ENCODE assay signal across 20 cellular contexts in genomic region chr5:134769206-134769605, GRCh38. TPM values are rescaled to one million over a fixed set of nuclear protein-coding genes. Genes with fewer than 3 reads are reported as not detected.
A peak's percentile ranks its signal among the peaks of the same experiment; 100 is the strongest.
DNase-seq lines count a peak whose midpoint lies in the region; TF ChIP-seq lines count a peak whose summit lies in the region.
"Had no signal": no experiment of that assay in that cellular context is flagged by ENCODE, and none has a peak within 500 bp of the region (broad histone marks: within the 10 kb centered on the region; RNA-seq: fewer than 3 reads in every experiment).

No MANE protein-coding gene starts in this region.

- no peak overlapping the region for H3K4me3 ChIP-seq in Caco-2 (ENCODE audit: low read depth, low read length)
- no peak overlapping the region for H3K4me3 ChIP-seq in brain microvascular endothelial cell (ENCODE audit: low read depth, low read length)
- H3K4me3 ChIP-seq in foreskin fibroblast (ENCODE audit: low read depth in 1 of 2, low read length in 2 of 2) = no peak overlapping the region
- H3K4me3 ChIP-seq: colonic mucosa, stomach had no signal

- peaks cover 90% of the 10 kb centered on the region for H3K36me3 Mint-ChIP-seq in Caco-2 (ENCODE audit: insufficient read depth, unreplicated experiment)

- CTCF ChIA-PET in Caco-2 (lab: Charles Lee) = interaction anchor here (0.6 to 0.7 kb wide), 3 partner anchors 10 to 65 kb away, joined by 3 to 8 read pairs (median 6); partner anchors contain the start of gene DDX46

- H3K27me3 ChIP-seq in Caco-2 (replicated peaks; ENCODE audit: control insufficient read depth, insufficient read depth, low read length) = no peaks in the 10 kb centered on the region
- H3K27me3 ChIP-seq in brain microvascular endothelial cell (replicated peaks) = no peaks in the 10 kb centered on the region
- H3K27me3 ChIP-seq: colonic mucosa, stomach had no signal

- no peak overlapping the region for H3K4me3 Mint-ChIP-seq in Caco-2 (ENCODE audit: unreplicated experiment)
- H3K4me3 Mint-ChIP-seq: CD8-positive, alpha-beta memory T cell had no signal

- no peaks in the 10 kb centered on the region for H3K9me3 Mint-ChIP-seq in Caco-2 (ENCODE audit: unreplicated experiment)
- H3K9me3 Mint-ChIP-seq: CD8-positive, alpha-beta memory T cell had no signal

- no peaks in the 10 kb centered on the region for H3K27me3 Mint-ChIP-seq in Caco-2 (ENCODE audit: insufficient read depth, unreplicated experiment)
- H3K27me3 Mint-ChIP-seq: CD8-positive, alpha-beta memory T cell had no signal

- no peaks in the 10 kb centered on the region for H3K4me1 ChIP-seq in Caco-2
- H3K4me1 ChIP-seq: colonic mucosa, stomach had no signal

- POLR2A ChIA-PET in Caco-2 (lab: Charles Lee) = interaction anchor here (0.7 to 1.0 kb wide), 2 partner anchors 11 to 82 kb away, joined by 5 to 7 read pairs; partner anchors contain the start of gene DDX46

- TF ChIP-seq CTCF in Caco-2 (IDR thresholded peaks at IDR 0.05; ENCODE audit: insufficient read depth in 1 of 2, low read depth in 1 of 2, low read length in 1 of 2, severe bottlenecking in 1 of 2, unreplicated experiment in 1 of 2) (no peak), brain microvascular endothelial cell (IDR thresholded peaks at IDR 0.05; ENCODE audit: low read depth, low read length, missing control alignments) (no peak), foreskin fibroblast (IDR thresholded peaks at IDR 0.05; ENCODE audit: low read depth, low read length) (no peak)

- DNase-seq in Caco-2 = peak; percentile 37 to 46
- DNase-seq in LHCN-M2 (ENCODE audit: low read depth) = peak; percentile 30
- DNase-seq in brain microvascular endothelial cell = peak; percentile 40
- peak; percentile 50 to 77 for DNase-seq in foreskin fibroblast
- no peak for DNase-seq in HT-29 (ENCODE audit: low spot score)
- no peak for DNase-seq in effector CD8-positive, alpha-beta T cell (lab: John Stamatoyannopoulos, UW)
- no peak for DNase-seq in retina
- no peak for DNase-seq in medulla oblongata (ENCODE audit: extremely low spot score)
- DNase-seq: activated CD4-positive, alpha-beta T cell treated with anti-CD3 and anti-CD28 coated beads, Interleukin-2, amount 50 U/mL, for 1 hour; activated CD8-positive, alpha-beta memory T cell treated with anti-CD3 and anti-CD28 coated beads, Interleukin-2, amount 50 U/mL, for 48 hours; activated gamma-delta T cell treated with Interleukin-2 at 50 U/mL for 16 hours; anterior cingulate cortex; CD8-positive, alpha-beta memory T cell; colonic mucosa; DND-41; head of caudate nucleus; NCI-H187 treated with DMSO at 0.1 percent for 48 hours; NCI-H446 treated with DMSO at 0.1 percent for 48 hours; stomach; SW 1271 had no signal

- in situ Hi-C loops in brain microvascular endothelial cell (cut with HindIII; ENCODE audit: low pct_ligation_motif_present, low sequenced_read_pairs) = no loop called here

- BruUV-seq in Caco-2 (replicated peaks; lab: Mats Ljungman, UMichigan) = no TSS peak

- H3K36me3 ChIP-seq in Caco-2 (ENCODE audit: control insufficient read depth, insufficient read depth, low read length) (peaks cover 3% of the 10 kb centered on the region), brain microvascular endothelial cell (replicated peaks) (peaks cover 57% of the 10 kb centered on the region)

- H3K27ac Mint-ChIP-seq in Caco-2 (ENCODE audit: unreplicated experiment) = no peak overlapping the region
- H3K27ac Mint-ChIP-seq: CD8-positive, alpha-beta memory T cell had no signal

- H3K9me3 ChIP-seq in Caco-2 = no peaks in the 10 kb centered on the region; the same call in 1 of the 2 replicates
- H3K9me3 ChIP-seq: colonic mucosa, stomach had no signal

- H3K4me1 Mint-ChIP-seq in Caco-2 (ENCODE audit: low read depth, unreplicated experiment) = no peaks in the 10 kb centered on the region

- no peak overlapping the region for H3K27ac ChIP-seq in brain microvascular endothelial cell
- H3K27ac ChIP-seq: colonic mucosa, stomach had no signal

- intact Hi-C loops in Caco-2 (cut with micrococcal nuclease; ENCODE audit: unreplicated experiment) = no loop called here

RNA-seq across cellular contexts. Expression of gene DDX46, which starts 10.6 kb away (rescaled TPM):
- 96.1 and 116 TPM in 2 replicates for total RNA-seq in Caco-2 (2022)
- 24.4 and 29.4 TPM in 2 replicates for total RNA-seq in LHCN-M2 (2014; rRNA removed)
- 20.2 TPM for polyA plus RNA-seq in LHCN-M2 (2012)
- 28.0 and 42.6 TPM in 2 replicates for total RNA-seq in HT-29 (2014; rRNA removed; shearing (Covaris generic))

RNA-seq across cellular contexts. Expression of gene CAMLG, which starts 30.9 kb away (rescaled TPM):
- 26.6 and 30.9 TPM in 2 replicates for total RNA-seq in Caco-2 (2022)
- 20.8 and 21.0 TPM in 2 replicates for total RNA-seq in LHCN-M2 (2014; rRNA removed)
- polyA plus RNA-seq in LHCN-M2 (2012) = 24.6 TPM
- total RNA-seq in HT-29 (2014; rRNA removed; shearing (Covaris generic)) = 19.7 and 23.9 TPM in 2 replicates

Comparison
In these comparisons a context has a peak if more than half of its experiments do, and no peak if none do; other contexts are left out.
1. DNase-seq: peak in Caco-2 (2 of 2), LHCN-M2 (single experiment), brain microvascular endothelial cell (single experiment) and foreskin fibroblast (2 of 2); none in HT-29 (single experiment), effector CD8-positive, alpha-beta T cell (single experiment), retina (single experiment) and medulla oblongata (single experiment).